8 cellular contexts compared by ENCODE assay signal in genomic region chr20:41693136-41693979, GRCh38.
A peak's percentile ranks its signal among the peaks of the same experiment; 100 is the strongest.
DNase-seq lines count a peak whose midpoint lies in the region; ATAC-seq and TF ChIP-seq lines count a peak whose summit lies in the region.

No MANE protein-coding gene starts in this region.

- H2AFZ ChIP-seq in GM23338 = peak overlapping the region; percentile 84; the same call in 1 of the 2 replicates

- H3K36me3 Mint-ChIP-seq in GM23338 (ENCODE audit: low read depth) (no peaks in the 10 kb centered on the region), neural crest cell (ENCODE audit: low read depth) (no peaks in the 10 kb centered on the region)

- no peaks in the 10 kb centered on the region for H3F3A ChIP-seq in GM23338 (replicated peaks; ENCODE audit: low read depth)

- ATAC-seq in GM23338 (peak; percentile 90), foreskin keratinocyte (peak; percentile 90)

- no peaks in the 10 kb centered on the region for H3K79me2 ChIP-seq in GM23338 (replicated peaks; ENCODE audit: insufficient read depth)

- TF ChIP-seq EP300 in stomach (IDR thresholded peaks at IDR 0.05) = no peak

- H3K27me3 ChIP-seq in GM23338 (ENCODE audit: insufficient read depth) (no peaks in the 10 kb centered on the region), foreskin keratinocyte (no peaks in the 10 kb centered on the region), stomach (no peaks in the 10 kb centered on the region)

- no peaks in the 10 kb centered on the region; the same call in 2 of the 3 replicates for H3K9me3 Mint-ChIP-seq in GM23338
- H3K9me3 Mint-ChIP-seq in neural crest cell = no peaks in the 10 kb centered on the region

- H4K20me1 ChIP-seq in GM23338 (replicated peaks; ENCODE audit: insufficient read depth) = no peaks in the 10 kb centered on the region

- TF ChIP-seq POLR2A in stomach (IDR thresholded peaks at IDR 0.05) = peak in 2 of 4 donors; percentile 48 to 50

- H3K4me1 Mint-ChIP-seq in GM23338 = peaks cover 21% of the 10 kb centered on the region
- peaks cover 10% of the 10 kb centered on the region for H3K4me1 Mint-ChIP-seq in neural crest cell

- H3K4me3 ChIP-seq in GM23338 (peak overlapping the region; percentile 66), stomach (peak overlapping the region; percentile 67 to 78 (median 72))

- peak overlapping the region; percentile 77 for H3K4me2 ChIP-seq in GM23338

- H3K4me3 Mint-ChIP-seq in GM23338 (peak overlapping the region; percentile 86), neural crest cell (peak overlapping the region; percentile 92)

- peaks cover 5% of the 10 kb centered on the region for H3K9me2 ChIP-seq in GM23338 (ENCODE audit: insufficient read depth)

- POLR2A ChIA-PET in RWPE1 (lab: Yijun Ruan, JAX; ENCODE audit: low non-redundant PET) = interaction anchor here (0.6 to 1.3 kb wide), 3 partner anchors 75 to 1438 kb away, joined by 3 to 4 read pairs (median 4); partner anchors contain the start of genes CHD6 and LPIN3

- peaks cover 8% of the 10 kb centered on the region; the same call in 1 of the 2 replicates for H3K4me1 ChIP-seq in GM23338 (ENCODE audit: insufficient read depth)
- H3K4me1 ChIP-seq in foreskin keratinocyte = no peaks in the 10 kb centered on the region
- H3K4me1 ChIP-seq in stomach = peaks cover 6 to 25% (median 10%) of the 10 kb centered on the region in 4 donors

- no peaks in the 10 kb centered on the region for H3K36me3 ChIP-seq in GM23338 (ENCODE audit: insufficient read depth)
- H3K36me3 ChIP-seq in stomach = no peaks in the 10 kb centered on the region

- intact Hi-C loops in stomach (cut with DNase I; ENCODE audit: low total_unique reads) = no loop called here

- DNase-seq in EL (peak; percentile 87), GM23338 (ENCODE audit: low spot score) (peak; percentile 94), LHCN-M2 (ENCODE audit: low read depth) (peak; percentile 85), RWPE1 (ENCODE audit: low spot score) (peak; percentile 94), foreskin keratinocyte (peak; percentile 70 to 84), neural crest cell (ENCODE audit: low read depth, low spot score) (peak; percentile 69), stomach (peak; percentile 84)
- peak; percentile 91 for DNase-seq in activated effector memory CD4-positive, alpha-beta T cell treated with anti-CD3 and anti-CD28 coated beads, Interleukin-2, amount 50 U/mL, for 16 hours

- H3K27me3 Mint-ChIP-seq in GM23338 (ENCODE audit: insufficient read depth, low read depth, poor library complexity) = peaks cover 13% of the 10 kb centered on the region
- peaks cover 28% of the 10 kb centered on the region for H3K27me3 Mint-ChIP-seq in neural crest cell (ENCODE audit: low read depth)

- CTCF ChIA-PET in RWPE1 (lab: Yijun Ruan, JAX) = interaction anchor here (0.6 to 2.1 kb wide), 6 partner anchors 10 to 1498 kb away, joined by 3 to 6 read pairs (median 6); no protein-coding TSS in a partner anchor

- H3K27ac ChIP-seq in GM23338 (ENCODE audit: low read depth) (peak overlapping the region; percentile 88), RWPE1 (peak overlapping the region; percentile 77), foreskin keratinocyte (peak overlapping the region; percentile 36), stomach (peak overlapping the region; percentile 80 to 94 (median 92))

- TF ChIP-seq CTCF in GM23338 (conservative IDR thresholded peaks at IDR 0.05; ENCODE audit: low read depth in 2 of 2) (peak; percentile 14 to 81; a peak in 2 of 4 replicates), RWPE1 (conservative IDR thresholded peaks at IDR 0.05; ENCODE audit: low read depth) (peak; percentile 84), foreskin keratinocyte (conservative IDR thresholded peaks at IDR 0.05) (peak; percentile 63), neural crest cell (conservative IDR thresholded peaks at IDR 0.05) (peak; percentile 69), stomach (IDR thresholded peaks at IDR 0.05) (peak in 5 of 7 experiments; percentile 5 to 59 (median 47))

- no peaks in the 10 kb centered on the region for H3K9me3 ChIP-seq in stomach

- WGBS in stomach, 5 donors = 0 to 1% (median 0%) methylated on average over 31 to 33 of the region's 33 CpGs

- H3K27ac Mint-ChIP-seq in GM23338 = peak overlapping the region; percentile 95
- peak overlapping the region; percentile 67 for H3K27ac Mint-ChIP-seq in neural crest cell (ENCODE audit: unreplicated experiment)

TF ChIP-seq in GM23338, 12 proteins besides CTCF, POLR2A, EP300 and RAD21 (continues in another document):
- TF ChIP-seq, protein P1, sequence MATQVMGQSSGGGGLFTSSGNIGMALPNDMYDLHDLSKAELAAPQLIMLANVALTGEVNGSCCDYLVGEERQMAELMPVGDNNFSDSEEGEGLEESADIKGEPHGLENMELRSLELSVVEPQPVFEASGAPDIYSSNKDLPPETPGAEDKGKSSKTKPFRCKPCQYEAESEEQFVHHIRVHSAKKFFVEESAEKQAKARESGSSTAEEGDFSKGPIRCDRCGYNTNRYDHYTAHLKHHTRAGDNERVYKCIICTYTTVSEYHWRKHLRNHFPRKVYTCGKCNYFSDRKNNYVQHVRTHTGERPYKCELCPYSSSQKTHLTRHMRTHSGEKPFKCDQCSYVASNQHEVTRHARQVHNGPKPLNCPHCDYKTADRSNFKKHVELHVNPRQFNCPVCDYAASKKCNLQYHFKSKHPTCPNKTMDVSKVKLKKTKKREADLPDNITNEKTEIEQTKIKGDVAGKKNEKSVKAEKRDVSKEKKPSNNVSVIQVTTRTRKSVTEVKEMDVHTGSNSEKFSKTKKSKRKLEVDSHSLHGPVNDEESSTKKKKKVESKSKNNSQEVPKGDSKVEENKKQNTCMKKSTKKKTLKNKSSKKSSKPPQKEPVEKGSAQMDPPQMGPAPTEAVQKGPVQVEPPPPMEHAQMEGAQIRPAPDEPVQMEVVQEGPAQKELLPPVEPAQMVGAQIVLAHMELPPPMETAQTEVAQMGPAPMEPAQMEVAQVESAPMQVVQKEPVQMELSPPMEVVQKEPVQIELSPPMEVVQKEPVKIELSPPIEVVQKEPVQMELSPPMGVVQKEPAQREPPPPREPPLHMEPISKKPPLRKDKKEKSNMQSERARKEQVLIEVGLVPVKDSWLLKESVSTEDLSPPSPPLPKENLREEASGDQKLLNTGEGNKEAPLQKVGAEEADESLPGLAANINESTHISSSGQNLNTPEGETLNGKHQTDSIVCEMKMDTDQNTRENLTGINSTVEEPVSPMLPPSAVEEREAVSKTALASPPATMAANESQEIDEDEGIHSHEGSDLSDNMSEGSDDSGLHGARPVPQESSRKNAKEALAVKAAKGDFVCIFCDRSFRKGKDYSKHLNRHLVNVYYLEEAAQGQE (IDR thresholded peaks at IDR 0.05; ENCODE audit: unreplicated experiment) = no peak
- peak; percentile 89; the same call in 1 of the 2 replicates for TF ChIP-seq ZNF114 (CRISPR knock-in tag; IDR thresholded peaks at IDR 0.05)
- no peak for TF ChIP-seq NANOG (IDR thresholded peaks at IDR 0.05; ENCODE audit: borderline replicate concordance)
- no peak for TF ChIP-seq STAT1 (IDR thresholded peaks at IDR 0.05; ENCODE audit: unreplicated experiment)
- TF ChIP-seq JUNB (IDR thresholded peaks at IDR 0.05; ENCODE audit: unreplicated experiment) = no peak

Comparison
In these comparisons a context has a peak if more than half of its experiments do, and no peak if none do; other contexts are left out.
1. Peak in every context shown above with its lines: DNase-seq, ATAC-seq, H3K4me3 ChIP-seq and H3K27ac ChIP-seq.
2. H3K27ac ChIP-seq: peak in every context shown above with its lines; median percentile 92 in stomach; 88 in GM23338; 77 in RWPE1; 36 in foreskin keratinocyte.